ENCODE assay signal across 27 cellular contexts in the genomic region with DNA sequence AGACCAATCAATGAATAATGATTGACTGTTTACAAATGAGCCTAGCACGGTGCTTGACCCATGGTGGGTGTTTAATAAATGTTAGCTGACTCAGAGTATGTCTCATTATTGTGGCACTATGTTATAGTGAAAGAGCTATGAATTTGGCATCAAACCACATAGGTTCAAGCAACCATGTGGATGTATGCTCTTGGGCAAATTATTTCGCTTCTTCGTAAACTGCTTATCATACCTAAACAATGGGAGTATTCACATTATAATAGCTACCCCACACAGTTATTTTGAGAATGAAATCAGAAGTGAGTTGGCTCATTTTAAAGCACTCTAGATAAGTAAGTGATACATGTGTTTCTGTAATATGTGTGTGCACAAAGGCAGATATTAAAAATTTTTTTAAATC.
DNase-seq lines count a peak whose midpoint lies in the region; ATAC-seq lines count a peak whose summit lies in the region.
"Had no signal": no experiment of that assay in that cellular context is flagged by ENCODE, and none has a peak within 500 bp of the region (broad histone marks: within the 10 kb centered on the region; RNA-seq: fewer than 3 reads in every experiment).

No MANE protein-coding gene starts in this region.

- DNase-seq in COLO829 (ENCODE audit: low spot score): peak; percentile 65
- peak; percentile 32 for DNase-seq in SK-MEL-5 (ENCODE audit: low read depth, low spot score)
- peak; percentile 60 for DNase-seq in foreskin melanocyte
- no peak for DNase-seq in RPMI8226
- DNase-seq in NCI-H187 (lab: John Stamatoyannopoulos, UW): no peak
- DNase-seq: 8988T; ACHN; AML-193; BE2C; C1 segment of cervical spinal cord; Caco-2; Calu3; CD4-positive, alpha-beta memory T cell; CD4-positive, alpha-beta T cell; CD4-positive, CD25-positive, alpha-beta regulatory T cell; CD8-positive, alpha-beta memory T cell; CD8-positive, alpha-beta T cell; COR-L47; DMS 273 treated with DMSO at 0.1 percent for 48 hours; DMS153; DMS53; DMS79; DMS79 treated with DMSO at 0.1 percent for 48 hours; DND-41; EL had no signal

- no peak for ATAC-seq in GM19467 (IDR thresholded peaks at IDR 0.05; ENCODE audit: unreplicated experiment)
- ATAC-seq: A549; CD8-positive, alpha-beta T cell had no signal

- in situ Hi-C loops in SK-MEL-5 (cut with HindIII; ENCODE audit: low pct_unique_long_range_greater_than_20kb, low sequenced_read_pairs): no loop called here

Comparison
In these comparisons a context has a peak if more than half of its experiments do, and no peak if none do; other contexts are left out.
1. DNase-seq: peak in COLO829 (single experiment), SK-MEL-5 (single experiment) and foreskin melanocyte (single experiment); none in RPMI8226 (single experiment) and NCI-H187 (0 of 2).